17 cellular contexts compared by ENCODE assay signal in genomic region chr19:45363861-45364459, GRCh38. TPM values are rescaled to one million over a fixed set of nuclear protein-coding genes. Genes with fewer than 3 reads are reported as not detected.
DNase-seq lines count a peak whose midpoint lies in the region; ATAC-seq, FAIRE-seq and TF ChIP-seq lines count a peak whose summit lies in the region.
"Had no signal": no experiment of that assay in that cellular context is flagged by ENCODE, and none has a peak within 500 bp of the region (broad histone marks: within the 10 kb centered on the region; RNA-seq: fewer than 3 reads in every experiment).

No MANE protein-coding gene starts in this region.

- peak; percentile 21 for DNase-seq in D341Med (ENCODE audit: low spot score)
- DNase-seq in H7: peak; percentile 57
- DNase-seq in iPS-NIHi11 (ENCODE audit: low spot score): peak; percentile 10
- DNase-seq in aorta: no peak
- no peak for DNase-seq in H54 (ENCODE audit: insufficient read length, low spot score)
- DNase-seq in NCI-H526 treated with DMSO at 0.1 percent for 48 hours (lab: John Stamatoyannopoulos, UW): no peak
- DNase-seq: CD4-positive, alpha-beta memory T cell; DMS79 treated with DMSO at 0.1 percent for 48 hours; GF-D8; GOT3 had no signal

- intact Hi-C loops in aorta (cut with DNase I): no loop called here

- H3K4me3 ChIP-seq in H7 (ENCODE audit: insufficient read depth, low read depth, low read length): no peak overlapping the region
- no peak overlapping the region for H3K4me3 ChIP-seq in aorta (ENCODE audit: low read length in 2 of 2)
- H3K4me3 ChIP-seq: A549, BLaER1, HAP-1 had no signal

- 93 to 95% methylated on average over 42 to 44 of the region's 44 CpGs for WGBS in aorta, 2 donors

- H3K36me3 ChIP-seq in H7 (replicated peaks; ENCODE audit: control insufficient read depth, insufficient read depth, low read length) (peaks cover 40% of the 10 kb centered on the region), aorta (ENCODE audit: control insufficient read depth in 1 of 2, insufficient read depth in 2 of 2, low read length in 1 of 2) (no peaks in the 10 kb centered on the region)

- no peaks in the 10 kb centered on the region for H3K4me1 ChIP-seq in aorta (ENCODE audit: control insufficient read depth in 1 of 2, insufficient read depth in 2 of 2, low read length in 2 of 2)
- H3K4me1 ChIP-seq: A549 had no signal

- H3K9me3 ChIP-seq in aorta (ENCODE audit: control insufficient read depth, low read length): no peaks in the 10 kb centered on the region
- H3K9me3 ChIP-seq: A549, BLaER1, HAP-1 had no signal

- H3K27me3 ChIP-seq in H7 (ENCODE audit: control insufficient read depth, insufficient read depth, low read length): no peaks in the 10 kb centered on the region
- no peaks in the 10 kb centered on the region for H3K27me3 ChIP-seq in aorta (ENCODE audit: control insufficient read depth in 1 of 2, insufficient read depth in 2 of 2, low read length in 1 of 2)
- H3K27me3 ChIP-seq: BLaER1 had no signal

- no peak for FAIRE-seq in H54 (lab: Jason Lieb, UNC)
- FAIRE-seq: A549 had no signal

- peak; percentile 19 for ATAC-seq in aorta (ENCODE audit: low FRiP score)
- no peak for ATAC-seq in HG03460 (IDR thresholded peaks at IDR 0.05; ENCODE audit: unreplicated experiment)
- ATAC-seq: A549 had no signal

- TF ChIP-seq POLR2A in H54 (IDR thresholded peaks at IDR 0.05; ENCODE audit: low read depth, low read length): no peak

- no peak overlapping the region for H3K27ac ChIP-seq in aorta (ENCODE audit: low read depth in 1 of 2, low read length in 2 of 2)
- H3K27ac ChIP-seq: A549, BLaER1 had no signal

RNA-seq across cellular contexts. Expression of gene ERCC2, which starts 6.4 kb away (rescaled TPM):
- total RNA-seq in H7 (2014; rRNA removed; shearing (Covaris generic)): 48.7 and 54.2 TPM in 2 replicates
- 10 to 100 TPM; 10.4 to 14.9 TPM for total RNA-seq in aorta
- polyA plus RNA-seq in aorta: 10 to 100 TPM in 1 of 2 donors, 1 to 10 TPM in 1; 5.1 to 27.2 TPM

RNA-seq across cellular contexts. Expression of gene KLC3, which starts 23.4 kb away (rescaled TPM):
- total RNA-seq in H7 (2014; rRNA removed; shearing (Covaris generic)): 1.6 and 1.8 TPM in 2 replicates
- not detected for total RNA-seq in aorta
- polyA plus RNA-seq in aorta: not detected
- total RNA-seq: CD4-positive, alpha-beta memory T cell had no signal
- polyA plus RNA-seq: AG04450; CD14-positive monocyte; CD4-positive, alpha-beta memory T cell had no signal

RNA-seq across cellular contexts. Expression of gene PPP1R13L, which starts 40.9 kb away (rescaled TPM):
- total RNA-seq in H7 (2014; rRNA removed; shearing (Covaris generic)): 12.8 and 18.9 TPM in 2 replicates
- total RNA-seq in aorta: 10 to 100 TPM; 64.2 to 76.5 TPM
- polyA plus RNA-seq in aorta: 100 to 1,000 TPM in 1 of 2 donors, 10 to 100 TPM in 1; 11.1 to 153 TPM

RNA-seq across cellular contexts. Expression of gene CKM, which starts 41.3 kb away (rescaled TPM):
- total RNA-seq in H7 (2014; rRNA removed; shearing (Covaris generic)): not detected in 2 replicates
- total RNA-seq in aorta: not detected
- 1 to 10 TPM; 1.2 to 6.4 TPM for polyA plus RNA-seq in aorta
- total RNA-seq: CD4-positive, alpha-beta memory T cell; HT-29 had no signal
- polyA plus RNA-seq: A549; AG04450; CD4-positive, alpha-beta memory T cell had no signal

RNA-seq across cellular contexts. Expression of gene POLR1G, which starts 42.5 kb away (rescaled TPM):
- 35.8 and 39.6 TPM in 2 replicates for total RNA-seq in H7 (2014; rRNA removed; shearing (Covaris generic))
- total RNA-seq in aorta: 1 to 10 TPM; 3.5 to 3.9 TPM
- polyA plus RNA-seq in aorta: 1 to 10 TPM; 1.9 to 3.6 TPM

Comparison
In these comparisons a context has a peak if more than half of its experiments do, and no peak if none do; other contexts are left out.
1. DNase-seq: peak in D341Med (single experiment), H7 (single experiment) and iPS-NIHi11 (single experiment); none in aorta (0 of 2), H54 (single experiment) and NCI-H526 treated with DMSO at 0.1 percent for 48 hours (single experiment).